15 cellular contexts compared by ENCODE assay signal in genomic region chr15:59701880-59702279, GRCh38.
"Had no signal": no experiment of that assay in that cellular context is flagged by ENCODE, and none has a peak within 500 bp of the region (broad histone marks: within the 10 kb centered on the region; RNA-seq: fewer than 3 reads in every experiment).

No MANE protein-coding gene starts in this region.

- DNase-seq: activated B cell treated with CpG ODN at 0.5 μM for 24 hours; activated CD4-positive, alpha-beta T cell treated with anti-CD3 and anti-CD28 coated beads for 48 hours; activated CD8-positive, alpha-beta memory T cell treated with anti-CD3 and anti-CD28 coated beads for 24 hours; activated naive CD8-positive, alpha-beta T cell treated with anti-CD3 and anti-CD28 coated beads, Interleukin-2, amount 10 ng/mL, durations not matched to agents 7 days and 5 days; aorta; effector memory CD8-positive, alpha-beta T cell; left ventricle myocardium inferior; mucosa of descending colon; naive thymus-derived CD4-positive, alpha-beta T cell; pancreas; T-helper 2 cell; trophoblast cell had no signal

- H3K27ac ChIP-seq: left ventricle myocardium inferior, pancreas, suprapubic skin had no signal

- H3K9me3 Mint-ChIP-seq: activated B cell treated with CpG ODN at 0.5 μM for 24 hours; activated naive CD8-positive, alpha-beta T cell treated with anti-CD3 and anti-CD28 coated beads, Interleukin-2, amount 10 ng/mL, durations not matched to agents 7 days and 5 days; effector memory CD8-positive, alpha-beta T cell; stimulated activated naive CD8-positive, alpha-beta T cell treated with anti-CD3 and anti-CD28 coated beads, Interleukin-15, Interleukin-2, amounts not matched to agents 100 ng/mL and 50 ng/mL, for 24 hours had no signal

- H3K36me3 Mint-ChIP-seq: activated naive CD8-positive, alpha-beta T cell treated with anti-CD3 and anti-CD28 coated beads, Interleukin-2, amount 10 ng/mL, durations not matched to agents 7 days and 5 days; naive thymus-derived CD4-positive, alpha-beta T cell had no signal

- H3K4me1 ChIP-seq: left ventricle myocardium inferior, pancreas, suprapubic skin had no signal

- H3K4me3 ChIP-seq: left ventricle myocardium inferior, mucosa of descending colon, pancreas, suprapubic skin had no signal

- H3K27ac Mint-ChIP-seq: activated B cell treated with CpG ODN at 0.5 μM for 24 hours; activated naive CD8-positive, alpha-beta T cell treated with anti-CD3 and anti-CD28 coated beads, Interleukin-2, amount 10 ng/mL, durations not matched to agents 7 days and 5 days; effector memory CD8-positive, alpha-beta T cell; naive thymus-derived CD4-positive, alpha-beta T cell; stimulated activated naive CD8-positive, alpha-beta T cell treated with anti-CD3 and anti-CD28 coated beads, Interleukin-15, Interleukin-2, amounts not matched to agents 100 ng/mL and 50 ng/mL, for 24 hours had no signal

- H3K36me3 ChIP-seq: left ventricle myocardium inferior, pancreas, suprapubic skin had no signal

- H3K4me1 Mint-ChIP-seq: activated B cell treated with CpG ODN at 0.5 μM for 24 hours; activated naive CD8-positive, alpha-beta T cell treated with anti-CD3 and anti-CD28 coated beads, Interleukin-2, amount 10 ng/mL, durations not matched to agents 7 days and 5 days; naive thymus-derived CD4-positive, alpha-beta T cell had no signal

- H3K27me3 ChIP-seq: pancreas, suprapubic skin had no signal

- H3K4me3 Mint-ChIP-seq: activated B cell treated with CpG ODN at 0.5 μM for 24 hours; activated naive CD8-positive, alpha-beta T cell treated with anti-CD3 and anti-CD28 coated beads, Interleukin-2, amount 10 ng/mL, durations not matched to agents 7 days and 5 days; effector memory CD8-positive, alpha-beta T cell; naive thymus-derived CD4-positive, alpha-beta T cell; stimulated activated naive CD8-positive, alpha-beta T cell treated with anti-CD3 and anti-CD28 coated beads, Interleukin-15, Interleukin-2, amounts not matched to agents 100 ng/mL and 50 ng/mL, for 24 hours had no signal

- H3K9me3 ChIP-seq: mucosa of descending colon, pancreas, suprapubic skin had no signal

- ATAC-seq: effector memory CD8-positive, alpha-beta T cell; mucosa of descending colon; naive thymus-derived CD4-positive, alpha-beta T cell; pancreas; sciatic nerve had no signal
